1 cellular context compared by ENCODE assay signal in genomic region chr16:63804126-63804525, GRCh38.
"Had no signal": no experiment of that assay in that cellular context is flagged by ENCODE, and none has a peak within 500 bp of the region (broad histone marks: within the 10 kb centered on the region; RNA-seq: fewer than 3 reads in every experiment).

No MANE protein-coding gene starts in this region.

- H3K4me3 ChIP-seq: GM12878 had no signal

- ATAC-seq: GM12878 had no signal
